ENCODE assay signal across 20 cellular contexts in genomic region chr6:50236164-50236563, GRCh38.
"Had no signal": no experiment of that assay in that cellular context is flagged by ENCODE, and none has a peak within 500 bp of the region (broad histone marks: within the 10 kb centered on the region; RNA-seq: fewer than 3 reads in every experiment).

No MANE protein-coding gene starts in this region.

- H3K4me1 ChIP-seq: esophagus muscularis mucosa, gastroesophageal sphincter, parathyroid adenoma, psoas muscle, sigmoid colon had no signal

- ATAC-seq: gastroesophageal sphincter, left colon, left ventricle myocardium superior, psoas muscle had no signal

- H3K9me3 ChIP-seq: esophagus muscularis mucosa, gastroesophageal sphincter, psoas muscle, sigmoid colon had no signal

- H3K27ac ChIP-seq: epithelial cell of prostate, esophagus muscularis mucosa, gastroesophageal sphincter, parathyroid adenoma, psoas muscle, sigmoid colon, skin epidermis had no signal

- DNase-seq: effector memory CD4-positive, alpha-beta T cell; immature natural killer cell; kidney; left colon; left ventricle myocardium superior; mesendoderm; naive B cell; psoas muscle; retina; sigmoid colon; stimulated activated CD4-positive, alpha-beta T cell treated with anti-CD3 and anti-CD28 coated beads, Interleukin-2, amount 100 ng/mL, for 24 hours; stimulated activated naive CD4-positive, alpha-beta T cell treated with Interleukin-2 at 50 U/mL for 16 hours; trophoblast cell had no signal

- FAIRE-seq: endometrium, kidney had no signal

- H3K36me3 ChIP-seq: esophagus muscularis mucosa, gastroesophageal sphincter, sigmoid colon had no signal

- H3K4me3 ChIP-seq: esophagus muscularis mucosa, gastroesophageal sphincter, lung, psoas muscle, sigmoid colon, skin epidermis had no signal

- H3K27me3 ChIP-seq: esophagus muscularis mucosa, gastroesophageal sphincter, sigmoid colon had no signal

- H3K9ac ChIP-seq: parathyroid adenoma had no signal

- H2AFZ ChIP-seq: parathyroid adenoma had no signal

- H3K79me2 ChIP-seq: parathyroid adenoma had no signal
